In the genomic region with DNA sequence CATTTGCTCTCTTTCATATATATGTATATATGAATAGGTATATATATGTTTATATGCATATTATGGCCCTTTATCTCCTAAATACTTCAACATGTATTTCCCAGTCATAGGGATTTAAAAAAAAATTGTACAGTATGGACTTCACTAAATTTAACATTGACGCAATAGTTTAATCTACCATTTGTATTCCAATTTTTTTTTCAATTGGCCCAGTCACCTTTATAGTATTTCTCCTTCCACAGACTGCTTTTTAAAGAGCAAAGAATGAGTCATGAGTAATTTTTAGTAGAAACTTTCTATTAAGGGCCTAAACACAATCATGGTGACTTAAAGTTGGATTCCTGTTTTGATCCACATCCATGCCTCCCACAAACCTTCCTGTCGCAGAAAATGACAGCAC, we compare ENCODE assay signal across 17 cellular contexts. TPM values are rescaled to one million over a fixed set of nuclear protein-coding genes. Genes with fewer than 3 reads are reported as not detected.
DNase-seq lines count a peak whose midpoint lies in the region; ATAC-seq and TF ChIP-seq lines count a peak whose summit lies in the region.
"Had no signal": no experiment of that assay in that cellular context is flagged by ENCODE, and none has a peak within 500 bp of the region (broad histone marks: within the 10 kb centered on the region; RNA-seq: fewer than 3 reads in every experiment).

No MANE protein-coding gene starts in this region.

- peak overlapping the region; percentile 52 for H3K4me2 ChIP-seq in smooth muscle cell

- peak overlapping the region; percentile 66 for H3K27ac ChIP-seq in smooth muscle cell (ENCODE audit: low read depth)

- H2AFZ ChIP-seq in smooth muscle cell (ENCODE audit: low read depth): no peak overlapping the region

- 61% methylated on average over 2 of the region's 2 CpGs for WGBS in smooth muscle cell (ENCODE audit: low lambda C conversion rate)

- peaks cover 79% of the 10 kb centered on the region for H3K79me2 ChIP-seq in smooth muscle cell (ENCODE audit: low read depth)

- no peak overlapping the region for H3K4me3 ChIP-seq in foreskin fibroblast (ENCODE audit: low read depth in 1 of 2, low read length in 2 of 2)
- H3K4me3 ChIP-seq in smooth muscle cell: no peak overlapping the region
- H3K4me3 ChIP-seq: HAP-1, tibial nerve had no signal

- DNase-seq in GM04503 (ENCODE audit: low read depth) (peak; percentile 33), amniotic epithelial cell (ENCODE audit: low read depth) (peak; percentile 55), foreskin fibroblast (peak; percentile 32 to 60), smooth muscle cell (lab: John Stamatoyannopoulos, UW; ENCODE audit: unreplicated experiment) (no peak), epidermal melanocyte (ENCODE audit: insufficient read length, low spot score) (no peak), activated gamma-delta T cell treated with Interleukin-2 at 50 U/mL for 16 hours (no peak), NCI-H526 treated with DMSO at 0.1 percent for 48 hours (lab: John Stamatoyannopoulos, UW) (no peak)
- DNase-seq: activated CD8-positive, alpha-beta memory T cell treated with anti-CD3 and anti-CD28 coated beads, Interleukin-2, amount 10 ng/mL, durations not matched to agents 7 days and 5 days; cerebellar nuclear complex; DMS79; naive B cell; NCI-H748 treated with DMSO at 0.1 percent for 48 hours; stimulated activated CD4-positive, alpha-beta T cell treated with anti-CD3 and anti-CD28 coated beads, Interleukin-1b, Interleukin-23, amount 100 ng/mL, for 48 hours; T-helper 2 cell had no signal

- no peak for TF ChIP-seq CTCF in foreskin fibroblast (IDR thresholded peaks at IDR 0.05; ENCODE audit: low read depth, low read length)
- no peak for TF ChIP-seq CTCF in smooth muscle cell (IDR thresholded peaks at IDR 0.05; ENCODE audit: borderline replicate concordance, insufficient read depth, poor library complexity, severe bottlenecking)

- no peak for ATAC-seq in GM21528 (IDR thresholded peaks at IDR 0.05; ENCODE audit: low FRiP score, unreplicated experiment)
- ATAC-seq: activated CD8-positive, alpha-beta memory T cell treated with anti-CD3 and anti-CD28 coated beads, Interleukin-2, amount 10 ng/mL, durations not matched to agents 7 days and 5 days had no signal

- H4K20me1 ChIP-seq in smooth muscle cell (ENCODE audit: low read depth): peaks cover 91% of the 10 kb centered on the region

- H3K9ac ChIP-seq in smooth muscle cell (ENCODE audit: low read depth): no peak overlapping the region

- no peaks in the 10 kb centered on the region for H3K4me1 ChIP-seq in smooth muscle cell (ENCODE audit: low read depth)
- H3K4me1 ChIP-seq: HAP-1 had no signal

- H3K9me3 ChIP-seq in smooth muscle cell (replicated peaks; ENCODE audit: low read depth): no peaks in the 10 kb centered on the region
- H3K9me3 ChIP-seq: HAP-1, tibial nerve had no signal

- no peaks in the 10 kb centered on the region for H3K27me3 ChIP-seq in smooth muscle cell (ENCODE audit: low read depth)
- H3K27me3 ChIP-seq: tibial nerve had no signal

- no peaks in the 10 kb centered on the region for H3K36me3 ChIP-seq in smooth muscle cell (ENCODE audit: low read depth)
- H3K36me3 ChIP-seq: HAP-1, tibial nerve had no signal

- no peaks in the 10 kb centered on the region for H3F3A ChIP-seq in smooth muscle cell (ENCODE audit: low read depth)

RNA-seq across cellular contexts. Expression of a gene that starts 20.5 kb away (rescaled TPM):
- total RNA-seq in smooth muscle cell: 42.1 and 53.8 TPM in 2 replicates
- 32.8 and 46.9 TPM in 2 replicates for polyA plus RNA-seq in smooth muscle cell

Comparison
In these comparisons a context has a peak if more than half of its experiments do, and no peak if none do; other contexts are left out.
1. DNase-seq: peak in GM04503 (single experiment), amniotic epithelial cell (single experiment) and foreskin fibroblast (2 of 2); none in smooth muscle cell (single experiment), epidermal melanocyte (single experiment), activated gamma-delta T cell treated with Interleukin-2 at 50 U/mL for 16 hours (single experiment) and NCI-H526 treated with DMSO at 0.1 percent for 48 hours (single experiment).